In the genomic region with DNA sequence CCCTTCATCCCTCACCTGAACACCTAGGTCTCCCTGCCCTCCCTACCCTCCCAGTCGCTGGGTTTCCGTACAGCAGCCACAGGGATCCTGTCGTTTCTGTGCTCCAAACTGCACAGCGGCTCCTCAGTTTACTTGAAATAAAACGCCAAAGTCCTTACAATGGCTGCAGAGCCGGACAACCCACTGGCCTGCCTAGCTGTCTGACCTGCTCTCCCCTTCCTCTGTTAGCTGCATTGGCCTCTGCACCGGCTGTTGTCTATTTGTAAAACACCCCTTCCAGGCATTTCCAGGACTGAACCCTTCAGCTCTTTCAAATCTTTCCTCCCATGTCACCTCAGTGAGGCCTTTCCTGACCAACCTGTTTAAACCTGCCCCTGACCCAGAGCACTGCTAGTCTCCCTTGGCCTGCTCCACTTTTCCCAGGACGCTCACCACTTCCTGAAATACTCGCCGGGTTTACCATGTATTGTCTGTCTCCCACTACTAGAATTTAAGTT, we compare ENCODE assay signal across 8 cellular contexts. TPM values are rescaled to one million over a fixed set of nuclear protein-coding genes. Genes with fewer than 3 reads are reported as not detected.
DNase-seq lines count a peak whose midpoint lies in the region; ATAC-seq, FAIRE-seq and TF ChIP-seq lines count a peak whose summit lies in the region.

No MANE protein-coding gene starts in this region.

- no peak for DNase-seq in GM23248
- DNase-seq in T-cell, result no peak
- no peak for DNase-seq in small intestine
- DNase-seq in dermis blood vessel endothelial cell, result no peak
- no peak for DNase-seq in NCI-H1930 (lab: John Stamatoyannopoulos, UW)
- DNase-seq in HPDE6-E6E7 (ENCODE audit: extremely low spot score), result no peak

- H3K36me3 ChIP-seq in GM23248 (ENCODE audit: low read depth) (no peaks in the 10 kb centered on the region), gastroesophageal sphincter (no peaks in the 10 kb centered on the region), small intestine (ENCODE audit: control insufficient read depth in 2 of 2, insufficient read depth in 2 of 2, low read length in 2 of 2) (no peaks in the 10 kb centered on the region)

- peak overlapping the region; percentile 95 to 97 for H3K27ac Mint-ChIP-seq in T-cell

- TF ChIP-seq CTCF in gastroesophageal sphincter (IDR thresholded peaks at IDR 0.05), result no peak

- no peaks in the 10 kb centered on the region for H3F3A ChIP-seq in GM23248 (ENCODE audit: insufficient read depth)

- 88 to 89% methylated on average over 10 of the region's 10 CpGs for WGBS in GM23248 (ENCODE audit: low coverage in 1 of 2, low lambda C conversion rate in 2 of 2, missing lambda C conversion rate in 2 of 2), 2 experiments
- WGBS in gastroesophageal sphincter (ENCODE audit: low coverage in 1 of 2), 2 donors, result 80 to 90% methylated on average over 9 to 10 of the region's 10 CpGs
- WGBS in small intestine, 3 donors, result 76 to 80% (median 77%) methylated on average over 10 of the region's 10 CpGs

- peak overlapping the region; percentile 81 to 86 (median 83) for H3K4me3 Mint-ChIP-seq in T-cell

- peaks cover 64 to 77% (median 71%) of the 10 kb centered on the region in 3 donors for H3K4me1 Mint-ChIP-seq in T-cell

- H3K36me3 Mint-ChIP-seq in T-cell, result no peaks in the 10 kb centered on the region

- H4K20me1 ChIP-seq in GM23248 (ENCODE audit: insufficient read depth), result no peaks in the 10 kb centered on the region

- POLR2A ChIA-PET in T-cell (lab: Charles Lee), result interaction anchor here in 1 of 2 donors (0.5 to 1.9 kb wide), 2 partner anchors 19 to 335 kb away, joined by 3 to 7 read pairs; no protein-coding TSS in a partner anchor

- H2AFZ ChIP-seq in GM23248, result no peak overlapping the region

- in situ Hi-C loops in GM23248 (cut with MboI), result no loop called here

- no peaks in the 10 kb centered on the region for H3K27me3 Mint-ChIP-seq in T-cell

- H3K9me3 Mint-ChIP-seq in T-cell, result no peaks in the 10 kb centered on the region

- CTCF ChIA-PET in T-cell (lab: Charles Lee), result interaction anchor here in 1 of 2 donors (1.3 kb wide), 1 partner anchor 19 kb away, joined by 4 read pairs; no protein-coding TSS in a partner anchor

- ATAC-seq in T-cell (replicated peaks in 1 of 4) (no peak), gastroesophageal sphincter (no peak), GM21723 (IDR thresholded peaks at IDR 0.05; ENCODE audit: unreplicated experiment) (no peak)

- peaks cover 36% of the 10 kb centered on the region for H3K79me2 ChIP-seq in GM23248 (ENCODE audit: insufficient read depth)

- H3K4me3 ChIP-seq in GM23248 (no peak overlapping the region), gastroesophageal sphincter (peak overlapping the region in 1 of 2 donors; percentile 65), small intestine (ENCODE audit: low read depth in 1 of 2, low read length in 2 of 2) (peak overlapping the region in 1 of 2 donors; percentile 66)

- no peak for TF ChIP-seq POLR2A in gastroesophageal sphincter (IDR thresholded peaks at IDR 0.05)

- FAIRE-seq in small intestine (lab: Jason Lieb, UNC), result no peak

- no peaks in the 10 kb centered on the region for H3K27me3 ChIP-seq in GM23248 (replicated peaks; ENCODE audit: insufficient read depth)
- no peaks in the 10 kb centered on the region for H3K27me3 ChIP-seq in gastroesophageal sphincter
- no peaks in the 10 kb centered on the region for H3K27me3 ChIP-seq in small intestine (ENCODE audit: control insufficient read depth in 2 of 2, insufficient read depth in 2 of 2, low read length in 2 of 2)

- no peaks in the 10 kb centered on the region for H3K9me2 ChIP-seq in GM23248 (ENCODE audit: insufficient read depth)

- no peaks in the 10 kb centered on the region for H3K9me3 ChIP-seq in GM23248 (ENCODE audit: low read depth)
- H3K9me3 ChIP-seq in gastroesophageal sphincter, result no peaks in the 10 kb centered on the region
- no peaks in the 10 kb centered on the region for H3K9me3 ChIP-seq in small intestine (ENCODE audit: control insufficient read depth, low read depth)

- no peak for TF ChIP-seq EP300 in gastroesophageal sphincter (IDR thresholded peaks at IDR 0.05)

- peak overlapping the region; percentile 93 for H3K4me2 ChIP-seq in GM23248 (ENCODE audit: unreplicated experiment)

- H3K4me1 ChIP-seq in GM23248 (ENCODE audit: insufficient read depth) (peaks cover 25% of the 10 kb centered on the region), gastroesophageal sphincter (peaks cover 5 to 49% (median 40%) of the 10 kb centered on the region in 3 donors), small intestine (ENCODE audit: control insufficient read depth in 2 of 2, insufficient read depth in 1 of 2, low read depth in 1 of 2, low read length in 1 of 2) (peaks cover 9 to 29% of the 10 kb centered on the region in 2 donors)

- H3K27ac ChIP-seq in GM23248 (peak overlapping the region; percentile 87; the same call in 1 of the 2 replicates), gastroesophageal sphincter (peak overlapping the region; percentile 94 to 99 (median 96)), small intestine (ENCODE audit: low read depth in 1 of 2, low read length in 1 of 2) (peak overlapping the region; percentile 95 to 97)

- H3K9ac ChIP-seq in GM23248, result peak overlapping the region; percentile 90; the same call in 1 of the 2 replicates

RNA-seq across cellular contexts. Expression of gene MGAT1, which starts 9.1 kb away (rescaled TPM):
- 200 and 209 TPM in 2 replicates for total RNA-seq in GM23248 (2014; rRNA removed; shearing (Covaris generic))
- polyA plus RNA-seq in GM23248 (2016; fragmentation: Nextera tagmentation; extraction: Ambion mirVana) (180 and 192 TPM in 2 replicates), small intestine (100 to 1,000 TPM in 1 of 3 donors, 10 to 100 TPM in 2; 52.3 to 125 (median 65.9) TPM)
- total RNA-seq in T-cell (100 to 1,000 TPM in 3 of 5 donors, 10 to 100 TPM in 2; 83.1 to 198 (median 145) TPM), gastroesophageal sphincter (100 to 1,000 TPM; 122 to 196 (median 159) TPM), dermis blood vessel endothelial cell (124 and 164 TPM in 2 replicates)

RNA-seq across cellular contexts. Expression of gene ZFP62, which starts 49.4 kb away (rescaled TPM):
- 6.1 and 13.6 TPM in 2 replicates for total RNA-seq in GM23248 (2014; rRNA removed; shearing (Covaris generic))
- polyA plus RNA-seq in GM23248 (2016; fragmentation: Nextera tagmentation; extraction: Ambion mirVana), result 9.4 and 13.0 TPM in 2 replicates
- total RNA-seq in T-cell, result 10 to 100 TPM; 26.9 to 61.7 (median 54.9) TPM
- total RNA-seq in gastroesophageal sphincter, result 10 to 100 TPM; 19.1 to 34.9 (median 21.4) TPM
- 10 to 100 TPM in 2 of 3 donors, 1 to 10 TPM in 1; 8.7 to 17.6 (median 14.9) TPM for polyA plus RNA-seq in small intestine
- total RNA-seq in dermis blood vessel endothelial cell, result 21.5 and 23.1 TPM in 2 replicates
